Comparison of ENCODE assay signal across 8 cellular contexts in genomic region chr15:68229386-68230156, GRCh38. TPM values are rescaled to one million over a fixed set of nuclear protein-coding genes. Genes with fewer than 3 reads are reported as not detected.
DNase-seq lines count a peak whose midpoint lies in the region; ATAC-seq, FAIRE-seq and TF ChIP-seq lines count a peak whose summit lies in the region.

Gene CLN6, minus strand, starts transcription at chr15:68229728. Its CDS starts 144 bp downstream, at chr15:68229584.

- peaks cover 19% of the 10 kb centered on the region for H3K79me1 ChIP-seq in H1 (ENCODE audit: low read depth, low read length)
- H3K79me1 ChIP-seq in mesendoderm (ENCODE audit: low read length), result peaks cover 16% of the 10 kb centered on the region

- H3K9ac ChIP-seq in H1 (replicated peaks in 1 of 4; ENCODE audit: extremely low read depth in 1 of 4, low read depth in 3 of 4, low read length in 3 of 4) (peak within 1 kb of the TSS; percentile 92 to 100 (median 95)), mesendoderm (ENCODE audit: low read length) (peak within 1 kb of the TSS; percentile 87)

- no peak for FAIRE-seq in H1 (lab: Jason Lieb, UNC)

- H3K4me1 Mint-ChIP-seq in CD4-positive, CD25-positive, alpha-beta regulatory T cell, result peaks cover 7 to 41% (median 29%) of the 10 kb centered on the region in 4 donors

- 3% methylated on average over 32 of the region's 82 CpGs; no CpG with 5 or more reads in 1 of the 2 experiments for WGBS in H1 (ENCODE audit: extremely low coverage in 1 of 2, insufficient coverage in 1 of 2, insufficient read length in 1 of 2, insufficient replicate concordance in 2 of 2, low coverage in 1 of 2, low lambda C conversion rate in 2 of 2, missing lambda C conversion rate in 1 of 2), 2 experiments
- WGBS in mesendoderm (ENCODE audit: extremely low coverage, insufficient coverage, low lambda C conversion rate), result no CpG with 5 or more reads among the region's 82 CpGs

- no peaks in the 10 kb centered on the region for H3K36me3 Mint-ChIP-seq in CD4-positive, CD25-positive, alpha-beta regulatory T cell

- no peaks in the 10 kb centered on the region for H3K36me3 ChIP-seq in CD4-positive, CD25-positive, alpha-beta regulatory T cell (ENCODE audit: control insufficient read depth, insufficient read depth, low read length)
- H3K36me3 ChIP-seq in H1 (ENCODE audit: control insufficient read depth in 2 of 4, insufficient read depth in 4 of 4, low read length in 3 of 4), result no peaks in the 10 kb centered on the region
- H3K36me3 ChIP-seq in mesendoderm (ENCODE audit: control insufficient read depth, insufficient read depth, low read length), result no peaks in the 10 kb centered on the region

- TF ChIP-seq CTCF in H1 (IDR thresholded peaks at IDR 0.05; ENCODE audit: control extremely low read depth in 1 of 3, insufficient read depth in 1 of 3, low read depth in 1 of 3, low read length in 3 of 3), result no peak

- ATAC-seq in CD4-positive, CD25-positive, alpha-beta regulatory T cell (ENCODE audit: low read depth in 2 of 2), result peak; percentile 85 to 86
- ATAC-seq in GM19452 (IDR thresholded peaks at IDR 0.05; ENCODE audit: unreplicated experiment), result peak; percentile 66
- peak; percentile 61 for ATAC-seq in HG03571 (IDR thresholded peaks at IDR 0.05; ENCODE audit: unreplicated experiment)

- H2BK12ac ChIP-seq in H1 (ENCODE audit: low read depth, low read length), result no peak within 1 kb of the TSS; the same call in 1 of the 2 replicates

- peaks cover 8% of the 10 kb centered on the region for H3K27me3 Mint-ChIP-seq in CD4-positive, CD25-positive, alpha-beta regulatory T cell

- peaks cover 24% of the 10 kb centered on the region for H3K4me1 ChIP-seq in CD4-positive, CD25-positive, alpha-beta regulatory T cell (ENCODE audit: control insufficient read depth, insufficient read depth, low read length, poor library complexity, severe bottlenecking)
- H3K4me1 ChIP-seq in H1 (replicated peaks in 1 of 4; ENCODE audit: control insufficient read depth in 3 of 4, insufficient read depth in 4 of 4, low read length in 3 of 4), result peaks cover 7 to 17% (median 11%) of the 10 kb centered on the region in 4 experiments
- peaks cover 8% of the 10 kb centered on the region for H3K4me1 ChIP-seq in mesendoderm (ENCODE audit: control insufficient read depth, low read depth, low read length)

- no peaks in the 10 kb centered on the region for H3K9me3 Mint-ChIP-seq in CD4-positive, CD25-positive, alpha-beta regulatory T cell

- peak within 1 kb of the TSS; percentile 43; the same call in 1 of the 2 replicates for H2AFZ ChIP-seq in H1 (ENCODE audit: low read length)

- peaks cover 19 to 44% of the 10 kb centered on the region in 2 experiments for H3K79me2 ChIP-seq in H1 (ENCODE audit: control insufficient read depth in 1 of 2, insufficient read depth in 2 of 2, low read length in 2 of 2)
- peaks cover 29% of the 10 kb centered on the region for H3K79me2 ChIP-seq in mesendoderm (ENCODE audit: control insufficient read depth, insufficient read depth, low read length)

- no peak within 1 kb of the TSS for H3K23ac ChIP-seq in H1 (ENCODE audit: insufficient read length)
- no peak within 1 kb of the TSS for H3K23ac ChIP-seq in mesendoderm (ENCODE audit: low read length)

- H3K18ac ChIP-seq in H1 (ENCODE audit: extremely low read depth, low read length) (peak within 1 kb of the TSS; percentile 97), mesendoderm (ENCODE audit: low read length) (peak within 1 kb of the TSS; percentile 94)

- H3K14ac ChIP-seq in H1 (ENCODE audit: insufficient read length), result no peak within 1 kb of the TSS

- H4K8ac ChIP-seq in H1 (ENCODE audit: extremely low read depth, insufficient read depth, low read length) (peak within 1 kb of the TSS; percentile 98), mesendoderm (ENCODE audit: low read depth, low read length) (no peak within 1 kb of the TSS)

- peak within 1 kb of the TSS; percentile 79; the same call in 1 of the 2 replicates for H2BK5ac ChIP-seq in H1 (ENCODE audit: low read depth, low read length)
- H2BK5ac ChIP-seq in mesendoderm (ENCODE audit: low read length), result peak within 1 kb of the TSS; percentile 35

- H3K23me2 ChIP-seq in H1 (ENCODE audit: low read depth, low read length), result peaks cover 13% of the 10 kb centered on the region

- TF ChIP-seq EP300 in H1 (IDR thresholded peaks at IDR 0.05; ENCODE audit: borderline replicate concordance in 1 of 2, low read depth in 2 of 2, low read length in 2 of 2), result no peak; a peak in 1 of 3 replicates

- H3K4me3 Mint-ChIP-seq in CD4-positive, CD25-positive, alpha-beta regulatory T cell, result peak within 1 kb of the TSS; percentile 95 to 99 (median 97)

- peak within 1 kb of the TSS; percentile 76 for H2BK120ac ChIP-seq in H1 (replicated peaks; ENCODE audit: low read depth, low read length)
- no peak within 1 kb of the TSS for H2BK120ac ChIP-seq in mesendoderm (ENCODE audit: low read depth, low read length)

- H2AK5ac ChIP-seq in H1 (ENCODE audit: low read depth, low read length) (no peak within 1 kb of the TSS), mesendoderm (ENCODE audit: low read length) (no peak within 1 kb of the TSS)

- no peaks in the 10 kb centered on the region for H3K27me3 ChIP-seq in CD4-positive, CD25-positive, alpha-beta regulatory T cell (ENCODE audit: control insufficient read depth, insufficient read depth, low read length)
- peaks cover 0 to 2% (median 0%) of the 10 kb centered on the region in 4 experiments; a peak in 1 of 7 replicates for H3K27me3 ChIP-seq in H1 (replicated peaks in 1 of 4; ENCODE audit: control insufficient read depth in 3 of 4, extremely low read depth in 1 of 4, insufficient read depth in 3 of 4, low read length in 3 of 4)
- no peaks in the 10 kb centered on the region for H3K27me3 ChIP-seq in mesendoderm (ENCODE audit: insufficient read depth, low read length, poor library complexity)

- H4K91ac ChIP-seq in H1 (replicated peaks; ENCODE audit: insufficient read length, low read length), result peak within 1 kb of the TSS; percentile 35

- peak; percentile 40 to 53; a peak in 2 of 3 replicates for TF ChIP-seq POLR2A in H1 (IDR thresholded peaks at IDR 0.05; ENCODE audit: control extremely low read depth in 1 of 2, low read depth in 2 of 2, low read length in 2 of 2)

- H3K4ac ChIP-seq in H1 (replicated peaks; ENCODE audit: insufficient read length, low read depth, low read length), result peak within 1 kb of the TSS; percentile 75
- peak within 1 kb of the TSS; percentile 97 for H3K4ac ChIP-seq in mesendoderm (ENCODE audit: low read depth, low read length)

- H4K5ac ChIP-seq in H1 (ENCODE audit: insufficient read length, low read depth, low read length) (peak within 1 kb of the TSS; percentile 84), mesendoderm (ENCODE audit: low read length) (no peak within 1 kb of the TSS)

- POLR2A ChIA-PET in H1 (lab: Charles Lee; ENCODE audit: partially characterized antibody), result interaction anchor here (0.5 to 4.6 kb wide), 20 partner anchors 12 to 401 kb away, joined by 3 to 38 read pairs (median 4); partner anchors contain the start of genes CALML4 and FEM1B

- H3K4me2 ChIP-seq in H1 (ENCODE audit: insufficient read depth in 1 of 2, low read depth in 2 of 2, low read length in 2 of 2) (peak within 1 kb of the TSS; percentile 97 to 99), mesendoderm (ENCODE audit: low read length) (peak within 1 kb of the TSS; percentile 93)

- H3K4me3 ChIP-seq in CD4-positive, CD25-positive, alpha-beta regulatory T cell (ENCODE audit: low read depth, low read length), result peak within 1 kb of the TSS; percentile 79
- H3K4me3 ChIP-seq in H1 (ENCODE audit: extremely low read depth in 1 of 4, insufficient read depth in 2 of 4, low read depth in 3 of 4, low read length in 4 of 4) (peak within 1 kb of the TSS; percentile 51 to 92 (median 78)), mesendoderm (ENCODE audit: low read length) (peak within 1 kb of the TSS; percentile 59)

- peak within 1 kb of the TSS; percentile 44 for H3K56ac ChIP-seq in H1 (replicated peaks; ENCODE audit: insufficient read length, low read depth, low read length)
- peak within 1 kb of the TSS; percentile 94 for H3K56ac ChIP-seq in mesendoderm (ENCODE audit: low read length)

- no peak within 1 kb of the TSS for H2BK20ac ChIP-seq in H1 (ENCODE audit: low read length)

- H3K27ac Mint-ChIP-seq in CD4-positive, CD25-positive, alpha-beta regulatory T cell, result peak within 1 kb of the TSS; percentile 92 to 95 (median 95)

- H4K20me1 ChIP-seq in H1 (replicated peaks in 1 of 2; ENCODE audit: control insufficient read depth in 1 of 2, insufficient read depth in 2 of 2, low read length in 2 of 2), result peaks cover 4 to 7% of the 10 kb centered on the region in 2 experiments

- H2BK15ac ChIP-seq in H1 (ENCODE audit: low read length) (peak within 1 kb of the TSS; percentile 94; the same call in 1 of the 2 replicates), mesendoderm (replicated peaks; ENCODE audit: low read depth) (no peak within 1 kb of the TSS)

- DNase-seq in CD4-positive, CD25-positive, alpha-beta regulatory T cell, result peak; percentile 76 to 88 (median 83)
- DNase-seq in NOMO-1 treated with DMSO at 0.1 percent for 48 hours (lab: John Stamatoyannopoulos, UW; ENCODE audit: unreplicated experiment), result peak; percentile 69
- DNase-seq in activated CD8-positive, alpha-beta memory T cell treated with anti-CD3 and anti-CD28 coated beads for 4 hours (ENCODE audit: low read depth in 2 of 2), result peak; percentile 71 to 78
- peak in 1 of 2 experiments; percentile 88 for DNase-seq in H1 (ENCODE audit: low read depth in 1 of 2, low spot score in 2 of 2)
- DNase-seq in mesendoderm, result peak; percentile 85
- peak; percentile 83 for DNase-seq in stimulated activated CD8-positive, alpha-beta memory T cell treated with anti-CD3 and anti-CD28 coated beads, Interleukin-12 subunit alpha, Interleukin-12 subunit beta, amount 100 ng/mL, for 4 hours (ENCODE audit: low read depth)

- H3K27ac ChIP-seq in CD4-positive, CD25-positive, alpha-beta regulatory T cell (ENCODE audit: insufficient read depth, low read length, poor library complexity, severe bottlenecking), result peak within 1 kb of the TSS; percentile 77
- H3K27ac ChIP-seq in H1 (ENCODE audit: low read depth, low read length) (peak within 1 kb of the TSS; percentile 90), mesendoderm (ENCODE audit: low read depth, low read length) (peak within 1 kb of the TSS; percentile 54)

- CTCF ChIA-PET in H1 (lab: Charles Lee; ENCODE audit: partially characterized antibody), result interaction anchor here (1.4 to 6.3 kb wide), 6 partner anchors 11 to 86 kb away, joined by 3 to 26 read pairs (median 14); no protein-coding TSS in a partner anchor

- no peak for TF ChIP-seq RAD21 in H1 (IDR thresholded peaks at IDR 0.05 in 1 of 2, conservative IDR thresholded peaks at IDR 0.05 in 1 of 2; ENCODE audit: low read depth in 2 of 2, low read length in 2 of 2)

- H3K9me3 ChIP-seq in CD4-positive, CD25-positive, alpha-beta regulatory T cell (ENCODE audit: control insufficient read depth in 2 of 2, low read length in 2 of 2), result no peaks in the 10 kb centered on the region
- no peaks in the 10 kb centered on the region for H3K9me3 ChIP-seq in H1 (ENCODE audit: insufficient read depth in 2 of 2, low read depth in 1 of 2, low read length in 1 of 2)

RNA-seq across cellular contexts. Expression of gene CLN6, which starts in this region (rescaled TPM):
- total RNA-seq in CD4-positive, CD25-positive, alpha-beta regulatory T cell, result 14.2 TPM
- 1 to 10 TPM; 1.4 to 1.9 (median 1.5) TPM for polyA plus RNA-seq in CD4-positive, CD25-positive, alpha-beta regulatory T cell
- total RNA-seq in H1 (2021; fragmentation: NEBNext Ultra II Directional; extraction: Animal tissue kit (Norgen Biotek cat#: 25700)), result 60.0 and 62.3 TPM in 2 replicates
- polyA plus RNA-seq in H1 (2011; rRNA removed), result 137 and 140 TPM in 2 replicates
- 83.3 TPM for polyA plus RNA-seq in H1 (2011; cell fraction: cytosol; rRNA removed)
- 151 TPM for polyA plus RNA-seq in H1 (2011; cell fraction: nucleus; rRNA removed)
- polyA plus RNA-seq in H1 (2012, experiment 1 of 2), result 40.9 to 66.3 TPM (median 64.6 TPM) in 4 replicates
- polyA plus RNA-seq in H1 (2012, experiment 2 of 2), result 62.3 TPM
- polyA plus RNA-seq in H1 (2013, experiment 1 of 2), result 62.0 TPM
- polyA plus RNA-seq in H1 (2013, experiment 2 of 2), result 74.5 TPM
- 182 and 205 TPM in 2 replicates for polyA minus RNA-seq in H1 (2011; rRNA and poly(A)+ RNA removed)
- 53.9 TPM for polyA minus RNA-seq in H1 (2011; cell fraction: cytosol; rRNA and poly(A)+ RNA removed)
- polyA minus RNA-seq in H1 (2011; cell fraction: nucleus; rRNA and poly(A)+ RNA removed), result 87.0 TPM
- polyA plus RNA-seq in mesendoderm (2013, experiment 1 of 2), result 53.2 TPM
- polyA plus RNA-seq in mesendoderm (2013, experiment 2 of 2), result 52.3 TPM

Comparison
In these comparisons a context has a peak if more than half of its experiments do, and no peak if none do; other contexts are left out.
1. RNA of gene CLN6 (polyA plus RNA-seq): 40.9 to 151 TPM in H1; 1.4 to 1.9 TPM in CD4-positive, CD25-positive, alpha-beta regulatory T cell; every median in the first group is over 10 times any median in the second.
2. Peak in every context shown above with its lines, with median percentiles within 50 percentile points of each other: ATAC-seq, H3K27ac ChIP-seq and H3K4me3 ChIP-seq.